9 cellular contexts compared by ENCODE assay signal in the genomic region with DNA sequence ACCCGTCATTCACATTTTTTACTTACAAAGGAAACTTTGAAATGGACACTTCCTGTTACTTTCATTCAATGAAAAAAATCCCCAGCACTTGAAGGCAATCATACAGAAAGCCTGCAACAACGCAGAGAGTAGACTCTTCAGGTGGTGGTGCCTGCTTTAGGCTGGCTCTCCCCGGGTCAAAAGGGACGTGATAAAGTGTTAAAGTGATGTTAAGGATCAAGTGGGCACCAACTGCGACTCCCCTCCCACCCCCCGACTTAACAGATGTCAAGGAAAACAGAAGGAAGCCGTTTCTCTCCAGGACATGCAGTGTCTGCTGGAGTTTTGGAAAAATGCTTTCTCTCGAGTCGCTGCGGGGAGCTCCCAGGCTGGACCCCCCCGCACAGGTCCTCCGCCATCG. TPM values are rescaled to one million over a fixed set of nuclear protein-coding genes. Genes with fewer than 3 reads are reported as not detected.
A peak's percentile ranks its signal among the peaks of the same experiment; 100 is the strongest.
DNase-seq lines count a peak whose midpoint lies in the region; ATAC-seq, FAIRE-seq and TF ChIP-seq lines count a peak whose summit lies in the region.
"Had no signal": no experiment of that assay in that cellular context is flagged by ENCODE, and none has a peak within 500 bp of the region (broad histone marks: within the 10 kb centered on the region; RNA-seq: fewer than 3 reads in every experiment).

No MANE protein-coding gene starts in this region.

- TF ChIP-seq CTCF in bronchial epithelial cell (IDR thresholded peaks at IDR 0.05; ENCODE audit: insufficient read depth, low read length, severe bottlenecking) = no peak

- peaks cover under 1 to 39% (median 21%) of the 10 kb centered on the region in 5 donors for H3K27me3 Mint-ChIP-seq in naive thymus-derived CD8-positive, alpha-beta T cell

- POLR2A ChIA-PET in naive thymus-derived CD8-positive, alpha-beta T cell (lab: Charles Lee) = interaction anchor here (1.0 kb wide), 1 partner anchor 32 kb away, joined by 3 read pairs; the partner anchor contains the start of gene SAMM50

- DNase-seq in DMS79 (lab: John Stamatoyannopoulos, UW) (peak; percentile 10), M059J (ENCODE audit: low read depth) (peak; percentile 30), bronchial epithelial cell (ENCODE audit: low read depth) (no peak), Ammon's horn (ENCODE audit: low spot score) (no peak), SIG-M5 (lab: John Stamatoyannopoulos, UW) (no peak), mesenteric fat pad (ENCODE audit: low spot score) (no peak)
- peak in 2 of 10 donors; percentile 18 to 36 for DNase-seq in naive thymus-derived CD8-positive, alpha-beta T cell
- no peak for DNase-seq in NK-92 treated with Interleukin-12 subunit alpha and Interleukin-12 subunit beta, amount 100 ng/mL, for 24 hours (lab: John Stamatoyannopoulos, UW)

- peak overlapping the region in 8 of 10 donors; percentile 36 to 88 (median 75) for H3K27ac Mint-ChIP-seq in naive thymus-derived CD8-positive, alpha-beta T cell

- peaks cover 0 to 13% (median 6%) of the 10 kb centered on the region in 4 donors for H3K4me1 Mint-ChIP-seq in naive thymus-derived CD8-positive, alpha-beta T cell

- H3K27me3 ChIP-seq in bronchial epithelial cell (ENCODE audit: control insufficient read depth, insufficient read depth, low read length) = no peaks in the 10 kb centered on the region

- ATAC-seq in naive thymus-derived CD8-positive, alpha-beta T cell = peak; percentile 38 to 59

- FAIRE-seq in bronchial epithelial cell (lab: Jason Lieb, UNC) = no peak

- no peaks in the 10 kb centered on the region for H3K36me3 ChIP-seq in bronchial epithelial cell (ENCODE audit: control insufficient read depth, insufficient read depth, low read length)

- H3K4me3 Mint-ChIP-seq in naive thymus-derived CD8-positive, alpha-beta T cell = peak overlapping the region; percentile 78 to 95 (median 92)

- peak overlapping the region; percentile 52 for H3K4me3 ChIP-seq in bronchial epithelial cell (ENCODE audit: low read depth, low read length)

- no peaks in the 10 kb centered on the region for H3K36me3 Mint-ChIP-seq in naive thymus-derived CD8-positive, alpha-beta T cell

- H3K9me3 Mint-ChIP-seq in naive thymus-derived CD8-positive, alpha-beta T cell = peaks cover 0 to 2% (median 0%) of the 10 kb centered on the region in 9 donors

RNA-seq across cellular contexts. Expression of gene PNPLA3, which starts 0.4 kb away (rescaled TPM):
- total RNA-seq in M059J (2014; rRNA removed; shearing (Covaris generic)) = 9.4 and 11.8 TPM in 2 replicates
- 1.3 and 1.7 TPM in 2 replicates for total RNA-seq in bronchial epithelial cell
- under 1 TPM; 0.60 to 0.63 TPM for total RNA-seq in naive thymus-derived CD8-positive, alpha-beta T cell
- polyA plus RNA-seq in naive thymus-derived CD8-positive, alpha-beta T cell = not detected
- 0.93 TPM for total RNA-seq in mesenteric fat pad

RNA-seq across cellular contexts. Expression of gene PNPLA5, which starts 31.4 kb away (rescaled TPM):
- 0.05 TPM in 1 of 2 replicates, not detected in the other for total RNA-seq in M059J (2014; rRNA removed; shearing (Covaris generic))
- total RNA-seq in bronchial epithelial cell (not detected in 2 replicates), mesenteric fat pad (not detected)
- total RNA-seq in naive thymus-derived CD8-positive, alpha-beta T cell = not detected
- not detected for polyA plus RNA-seq in naive thymus-derived CD8-positive, alpha-beta T cell
- total RNA-seq: RPMI7951 had no signal

RNA-seq across cellular contexts. Expression of gene SAMM50, which starts 32.1 kb away (rescaled TPM):
- 30.0 and 40.8 TPM in 2 replicates for total RNA-seq in M059J (2014; rRNA removed; shearing (Covaris generic))
- total RNA-seq in bronchial epithelial cell (28.7 and 32.6 TPM in 2 replicates), mesenteric fat pad (49.4 TPM)
- total RNA-seq in naive thymus-derived CD8-positive, alpha-beta T cell = 10 to 100 TPM; 37.7 to 38.1 TPM
- polyA plus RNA-seq in naive thymus-derived CD8-positive, alpha-beta T cell = 10 to 100 TPM; 70.2 to 71.6 (median 70.5) TPM

Comparison
In these comparisons a context has a peak if more than half of its experiments do, and no peak if none do; other contexts are left out.
1. DNase-seq: peak in DMS79 (single experiment) and M059J (single experiment); none in bronchial epithelial cell (single experiment), NK-92 treated with Interleukin-12 subunit alpha and Interleukin-12 subunit beta, amount 100 ng/mL, for 24 hours (single experiment), Ammon's horn (single experiment), SIG-M5 (single experiment) and mesenteric fat pad (single experiment).